31 cellular contexts compared by ENCODE assay signal in the genomic region with DNA sequence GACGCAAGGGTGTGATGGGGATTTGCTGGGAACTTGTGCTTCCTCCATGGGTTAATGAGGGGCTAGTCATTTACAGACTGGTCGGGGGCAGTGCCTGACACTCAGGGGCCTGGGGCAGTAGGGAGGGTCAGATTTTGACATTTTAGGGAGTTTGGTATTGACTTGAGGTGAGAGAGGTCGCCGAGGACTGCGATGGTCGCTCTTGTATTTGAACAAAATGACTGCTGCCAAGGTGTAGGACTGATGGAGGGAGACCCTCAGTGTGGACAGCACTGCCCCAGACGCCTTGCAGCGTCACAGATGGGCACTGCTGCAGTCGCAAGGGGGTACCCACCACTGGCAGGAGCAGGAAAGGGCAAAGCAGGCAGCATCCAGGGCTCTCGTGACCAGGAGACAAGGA.
"Had no signal": no experiment of that assay in that cellular context is flagged by ENCODE, and none has a peak within 500 bp of the region (broad histone marks: within the 10 kb centered on the region; RNA-seq: fewer than 3 reads in every experiment).

No MANE protein-coding gene starts in this region.

- H3K36me3 ChIP-seq: ascending aorta, Peyer's patch, SJSA1 had no signal

- H3K9me3 Mint-ChIP-seq: activated CD4-positive, alpha-beta T cell treated with anti-CD3 and anti-CD28 coated beads, Interleukin-2, amount 10 ng/mL, durations not matched to agents 24 days and 14 days; activated naive CD4-positive, alpha-beta T cell treated with anti-CD3 and anti-CD28 coated beads, Interleukin-2, amount 50 U/mL, for 72 hours had no signal

- H3K27ac Mint-ChIP-seq: activated B cell treated with CpG ODN at 0.5 μM for 24 hours; activated CD4-positive, alpha-beta T cell treated with anti-CD3 and anti-CD28 coated beads, Interleukin-2, amount 10 ng/mL, durations not matched to agents 24 days and 14 days; activated naive CD8-positive, alpha-beta T cell treated with anti-CD3 and anti-CD28 coated beads, Interleukin-2, amount 50 U/mL, for 24 hours had no signal

- H3K9ac ChIP-seq: KMS-11 had no signal

- DNase-seq: activated B cell treated with CpG ODN at 0.5 μM for 24 hours; activated CD4-positive, alpha-beta T cell treated with anti-CD3 and anti-CD28 coated beads for 1 hour; activated CD4-positive, alpha-beta T cell treated with anti-CD3 and anti-CD28 coated beads, Interleukin-2, amount 10 ng/mL, durations not matched to agents 24 days and 14 days; activated CD4-positive, alpha-beta T cell treated with anti-CD3 and anti-CD28 coated beads, Interleukin-2, amount 50 U/mL, for 48 hours; activated effector memory CD4-positive, alpha-beta T cell treated with Interleukin-2 at 50 U/mL for 16 hours; activated naive CD4-positive, alpha-beta T cell treated with Interleukin-2 at 50 U/mL for 16 hours; activated naive CD8-positive, alpha-beta T cell treated with anti-CD3 and anti-CD28 coated beads, Interleukin-2, amount 50 U/mL, for 24 hours; activated T-cell treated with anti-CD3 and anti-CD28 coated beads, Interleukin-2, amount 50 U/mL, for 1 hour; amniotic stem cell; body of pancreas; central memory CD4-positive, alpha-beta T cell; NCI-H1092; NCI-H1417; NCI-H1694; NCI-H2029; NCI-H2107; NCI-H2171 treated with DMSO at 0.1 percent for 48 hours; NCI-H226; NCI-H526 treated with DMSO at 0.1 percent for 48 hours; NCI-H82; NK-92 treated with Interleukin-12 subunit alpha and Interleukin-12 subunit beta, amount 100 ng/mL, for 24 hours; Peyer's patch; SHP77; T-helper 2 cell; T1000 had no signal

- H3K27me3 ChIP-seq: body of pancreas, Peyer's patch had no signal

- H3K27ac ChIP-seq: ascending aorta, body of pancreas, KMS-11, Peyer's patch, RWPE1, SJSA1 had no signal

- H3K4me1 ChIP-seq: ascending aorta, body of pancreas, Peyer's patch, SJSA1 had no signal

- H3K4me1 Mint-ChIP-seq: activated B cell treated with CpG ODN at 0.5 μM for 24 hours; activated CD4-positive, alpha-beta T cell treated with anti-CD3 and anti-CD28 coated beads, Interleukin-2, amount 10 ng/mL, durations not matched to agents 24 days and 14 days; activated naive CD8-positive, alpha-beta T cell treated with anti-CD3 and anti-CD28 coated beads, Interleukin-2, amount 50 U/mL, for 24 hours had no signal

- ATAC-seq: activated naive CD4-positive, alpha-beta T cell treated with anti-CD3 and anti-CD28 coated beads, Interleukin-2, amount 50 U/mL, for 72 hours; activated naive CD8-positive, alpha-beta T cell treated with anti-CD3 and anti-CD28 coated beads, Interleukin-2, amount 50 U/mL, for 24 hours; body of pancreas; SK-N-SH treated with all-trans-retinoic acid at 6 μM for 48 hours had no signal

- H3K4me2 ChIP-seq: KMS-11 had no signal

- H3K9me3 ChIP-seq: ascending aorta, body of pancreas, Peyer's patch had no signal

- H3K4me3 ChIP-seq: ascending aorta, body of pancreas, Peyer's patch, SJSA1 had no signal

- H3K4me3 Mint-ChIP-seq: activated B cell treated with CpG ODN at 0.5 μM for 24 hours; activated CD4-positive, alpha-beta T cell treated with anti-CD3 and anti-CD28 coated beads, Interleukin-2, amount 10 ng/mL, durations not matched to agents 24 days and 14 days; activated naive CD8-positive, alpha-beta T cell treated with anti-CD3 and anti-CD28 coated beads, Interleukin-2, amount 50 U/mL, for 24 hours had no signal
